In the genomic region with DNA sequence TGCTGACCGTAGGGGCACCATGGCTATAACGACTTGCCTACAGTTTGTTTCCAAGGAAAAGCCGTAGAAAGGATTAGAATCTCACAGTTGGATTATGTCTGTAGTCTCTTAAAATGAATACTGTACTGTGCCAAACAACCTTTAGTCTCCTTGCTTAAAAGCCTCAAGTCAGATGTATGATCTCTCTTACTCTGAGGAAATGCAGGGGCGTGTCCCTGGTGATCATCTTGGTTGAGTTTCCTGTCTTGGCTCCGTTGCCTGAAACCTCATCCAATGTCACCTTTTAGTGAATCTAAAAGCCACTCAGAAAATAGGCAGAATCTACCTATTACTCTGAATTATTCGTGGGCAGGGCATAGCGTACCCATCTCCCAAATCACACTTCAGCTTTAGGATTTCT, we compare ENCODE assay signal across 13 cellular contexts.
DNase-seq lines count a peak whose midpoint lies in the region; ATAC-seq, FAIRE-seq and TF ChIP-seq lines count a peak whose summit lies in the region.
"Had no signal": no experiment of that assay in that cellular context is flagged by ENCODE, and none has a peak within 500 bp of the region (broad histone marks: within the 10 kb centered on the region; RNA-seq: fewer than 3 reads in every experiment).

No MANE protein-coding gene starts in this region.

- CTCF ChIA-PET in activated CD4-positive, alpha-beta T cell treated with anti-CD3 and anti-CD28 coated beads for 36 hours (lab: Charles Lee), result interaction anchor here (0.6 to 4.7 kb wide), 10 partner anchors 13 to 287 kb away, joined by 3 to 37 read pairs (median 4); no protein-coding TSS in a partner anchor

- H3K4me3 Mint-ChIP-seq in activated CD4-positive, alpha-beta T cell treated with anti-CD3 and anti-CD28 coated beads for 36 hours, result peak overlapping the region; percentile 65
- H3K4me3 Mint-ChIP-seq in effector memory CD8-positive, alpha-beta T cell, result peak overlapping the region; percentile 60 to 62
- H3K4me3 Mint-ChIP-seq: activated B cell treated with CpG ODN at 0.5 μM for 24 hours had no signal

- peaks cover 4% of the 10 kb centered on the region for H3K9me3 Mint-ChIP-seq in activated CD4-positive, alpha-beta T cell treated with anti-CD3 and anti-CD28 coated beads for 36 hours (ENCODE audit: low read depth)
- H3K9me3 Mint-ChIP-seq in effector memory CD8-positive, alpha-beta T cell, result peaks cover 0 to 2% of the 10 kb centered on the region in 2 donors
- H3K9me3 Mint-ChIP-seq: activated B cell treated with CpG ODN at 0.5 μM for 24 hours had no signal

- POLR2A ChIA-PET in activated CD4-positive, alpha-beta T cell treated with anti-CD3 and anti-CD28 coated beads for 36 hours (lab: Charles Lee), result interaction anchor here (0.7 to 3.1 kb wide), 3 partner anchors 17 to 141 kb away, joined by 3 to 39 read pairs (median 5); no protein-coding TSS in a partner anchor

- H3K4me1 Mint-ChIP-seq in activated CD4-positive, alpha-beta T cell treated with anti-CD3 and anti-CD28 coated beads for 36 hours, result peaks cover 94% of the 10 kb centered on the region
- peaks cover 42 to 49% of the 10 kb centered on the region in 2 donors for H3K4me1 Mint-ChIP-seq in effector memory CD8-positive, alpha-beta T cell (ENCODE audit: low read depth in 2 of 2)

- 58 to 68% (median 58%) methylated on average over 7 of the region's 7 CpGs for WGBS in spleen, 5 donors

- H3K27ac ChIP-seq in spleen, result peak overlapping the region; percentile 68 to 86 (median 78)

- DNase-seq in GM12891 (ENCODE audit: insufficient read length, low spot score) (no peak), spleen (no peak), iPS-NIHi11 (ENCODE audit: low spot score) (no peak), NCI-H2227 treated with DMSO at 0.1 percent for 48 hours (lab: John Stamatoyannopoulos, UW) (no peak), SKM-1 (lab: John Stamatoyannopoulos, UW; ENCODE audit: unreplicated experiment) (no peak)
- DNase-seq in activated CD4-positive, alpha-beta T cell treated with anti-CD3 and anti-CD28 coated beads for 36 hours, result peak; percentile 75
- peak; percentile 33 to 51 (median 41) for DNase-seq in effector memory CD8-positive, alpha-beta T cell
- DNase-seq: activated B cell treated with CpG ODN at 0.5 μM for 24 hours, DMS153, NCI-H82 had no signal

- no peak for TF ChIP-seq POLR2A in GM12891 (IDR thresholded peaks at IDR 0.05; ENCODE audit: low read depth, low read length)
- no peak for TF ChIP-seq POLR2A in spleen (IDR thresholded peaks at IDR 0.05)

- peak overlapping the region; percentile 95 for H3K27ac Mint-ChIP-seq in activated CD4-positive, alpha-beta T cell treated with anti-CD3 and anti-CD28 coated beads for 36 hours
- H3K27ac Mint-ChIP-seq in effector memory CD8-positive, alpha-beta T cell, result peak overlapping the region; percentile 18 to 92
- H3K27ac Mint-ChIP-seq: activated B cell treated with CpG ODN at 0.5 μM for 24 hours had no signal

- ATAC-seq in activated CD4-positive, alpha-beta T cell treated with anti-CD3 and anti-CD28 coated beads for 36 hours, result peak; percentile 17
- peak; percentile 65 for ATAC-seq in effector memory CD8-positive, alpha-beta T cell (replicated peaks)
- ATAC-seq in HG03565 (IDR thresholded peaks at IDR 0.05; ENCODE audit: unreplicated experiment), result no peak
- ATAC-seq: K562 had no signal

- H3K4me1 ChIP-seq in spleen, result peaks cover 25 to 66% (median 37%) of the 10 kb centered on the region in 6 donors

- no peaks in the 10 kb centered on the region for H3K36me3 ChIP-seq in spleen

- peak; percentile 33 for FAIRE-seq in GM12891 (lab: Jason Lieb, UNC)
- FAIRE-seq: colon, K562 had no signal

- H3K36me3 Mint-ChIP-seq in activated CD4-positive, alpha-beta T cell treated with anti-CD3 and anti-CD28 coated beads for 36 hours (ENCODE audit: low read depth), result peaks cover 6% of the 10 kb centered on the region
- H3K36me3 Mint-ChIP-seq in effector memory CD8-positive, alpha-beta T cell (ENCODE audit: insufficient read depth), result peaks cover 8% of the 10 kb centered on the region

- no peaks in the 10 kb centered on the region for H3K27me3 Mint-ChIP-seq in activated CD4-positive, alpha-beta T cell treated with anti-CD3 and anti-CD28 coated beads for 36 hours
- no peaks in the 10 kb centered on the region for H3K27me3 Mint-ChIP-seq in effector memory CD8-positive, alpha-beta T cell
- H3K27me3 Mint-ChIP-seq: activated B cell treated with CpG ODN at 0.5 μM for 24 hours had no signal

- intact Hi-C loops in activated CD4-positive, alpha-beta T cell treated with anti-CD3 and anti-CD28 coated beads for 36 hours (cut with DNase I, micrococcal nuclease), result loop anchor here (5.0 kb wide), 3 partner anchors 166 to 241 kb away; no protein-coding TSS in a partner anchor
- intact Hi-C loops in spleen (cut with DNase I; ENCODE audit: low total_unique reads), result no loop called here

- H3K4me3 ChIP-seq in spleen, result no peak overlapping the region
- H3K4me3 ChIP-seq: K562 had no signal

- H3K9me3 ChIP-seq in spleen, result no peaks in the 10 kb centered on the region

- TF ChIP-seq CTCF in spleen (IDR thresholded peaks at IDR 0.05 in 8 of 11, conservative IDR thresholded peaks at IDR 0.05 in 3 of 11), result no peak

- no peaks in the 10 kb centered on the region for H3K27me3 ChIP-seq in spleen (replicated peaks in 1 of 7)

TF ChIP-seq in GM12891, 5 proteins besides CTCF, POLR2A, EP300 and RAD21:
- TF ChIP-seq TAF1 (IDR thresholded peaks at IDR 0.05; ENCODE audit: low read depth, low read length) (no peak), SPI1 (IDR thresholded peaks at IDR 0.05; ENCODE audit: low read depth, low read length) (no peak), POLR2AphosphoS5 (IDR thresholded peaks at IDR 0.05; ENCODE audit: low read depth, low read length) (no peak), POU2F2 (IDR thresholded peaks at IDR 0.05; ENCODE audit: low read depth, low read length) (no peak)

Comparison
In these comparisons a context has a peak if more than half of its experiments do, and no peak if none do; other contexts are left out.
1. DNase-seq: peak in activated CD4-positive, alpha-beta T cell treated with anti-CD3 and anti-CD28 coated beads for 36 hours (single experiment) and effector memory CD8-positive, alpha-beta T cell (3 of 3); none in GM12891 (single experiment), spleen (single experiment), iPS-NIHi11 (single experiment), NCI-H2227 treated with DMSO at 0.1 percent for 48 hours (single experiment) and SKM-1 (single experiment).